Comparison of ENCODE assay signal across 16 cellular contexts in the genomic region with DNA sequence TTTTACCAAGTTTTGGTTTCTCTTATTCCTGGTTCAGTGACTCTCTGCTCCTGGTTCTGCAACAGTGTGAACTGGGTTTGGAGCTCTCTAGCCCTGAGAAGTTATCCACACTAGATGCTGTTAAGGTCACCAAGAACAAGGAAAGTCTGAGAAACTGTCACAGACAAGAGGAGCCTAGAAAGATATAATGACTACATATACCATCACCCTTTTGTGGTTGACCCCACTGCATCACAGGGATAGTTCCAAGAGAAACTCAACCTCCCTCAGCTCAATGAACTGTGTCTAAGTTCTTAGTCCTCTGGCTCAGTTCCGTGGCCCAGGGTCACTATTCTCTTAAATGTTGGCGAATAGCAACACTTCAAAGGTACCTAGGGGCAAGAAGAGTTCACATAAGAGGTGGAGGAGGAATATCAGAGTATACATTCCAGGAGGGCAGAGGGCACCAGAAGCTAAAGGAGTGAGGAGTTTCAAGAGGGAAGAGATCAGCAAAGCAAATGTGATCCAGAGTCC.
DNase-seq lines count a peak whose midpoint lies in the region; ATAC-seq, FAIRE-seq and TF ChIP-seq lines count a peak whose summit lies in the region.
"Had no signal": no experiment of that assay in that cellular context is flagged by ENCODE, and none has a peak within 500 bp of the region (broad histone marks: within the 10 kb centered on the region; RNA-seq: fewer than 3 reads in every experiment).

No MANE protein-coding gene starts in this region.

- H3K36me3 Mint-ChIP-seq in endodermal cell (ENCODE audit: low read depth) (no peaks in the 10 kb centered on the region), neural crest cell (ENCODE audit: low read depth) (no peaks in the 10 kb centered on the region)
- H3K36me3 Mint-ChIP-seq: IgD-negative memory B cell had no signal

- H3K27ac Mint-ChIP-seq in endodermal cell (no peak overlapping the region), neural crest cell (ENCODE audit: unreplicated experiment) (peak overlapping the region; percentile 60)
- H3K27ac Mint-ChIP-seq: CD4-positive, alpha-beta memory T cell; IgD-negative memory B cell had no signal

- DNase-seq in GM12891 (ENCODE audit: insufficient read length, low spot score) (no peak), GM18507 (ENCODE audit: extremely low spot score, insufficient read length, low read depth) (no peak), endodermal cell (peak; percentile 7), neural crest cell (ENCODE audit: low read depth, low spot score) (no peak), HPDE6-E6E7 (ENCODE audit: extremely low spot score) (no peak), cerebellar nuclear complex (lab: John Stamatoyannopoulos, UW) (no peak)
- DNase-seq: BE2C; CD4-positive, alpha-beta memory T cell; DMS79; GM23248 had no signal

- FAIRE-seq in GM12891 (lab: Jason Lieb, UNC) (peak; percentile 81), GM18507 (lab: Jason Lieb, UNC) (peak; percentile 65)
- FAIRE-seq: A549, H54 had no signal

- H3K4me1 Mint-ChIP-seq in endodermal cell (no peaks in the 10 kb centered on the region), neural crest cell (peaks cover 3% of the 10 kb centered on the region)
- H3K4me1 Mint-ChIP-seq: CD4-positive, alpha-beta memory T cell had no signal

- H3K4me3 ChIP-seq in endodermal cell (ENCODE audit: low read length), result no peak overlapping the region
- H3K4me3 ChIP-seq: A549, GM23248 had no signal

- H3K4me3 Mint-ChIP-seq in endodermal cell, result no peak overlapping the region
- H3K4me3 Mint-ChIP-seq in neural crest cell, result no peak overlapping the region
- H3K4me3 Mint-ChIP-seq: CD4-positive, alpha-beta memory T cell; IgD-negative memory B cell had no signal

- H3K27me3 Mint-ChIP-seq in endodermal cell (ENCODE audit: insufficient read depth) (no peaks in the 10 kb centered on the region), neural crest cell (ENCODE audit: low read depth) (no peaks in the 10 kb centered on the region)
- H3K27me3 Mint-ChIP-seq: IgD-negative memory B cell had no signal

- H3K9me3 ChIP-seq in endodermal cell (ENCODE audit: control insufficient read depth, low read length), result no peaks in the 10 kb centered on the region
- H3K9me3 ChIP-seq: A549, BE2C had no signal

- no peak overlapping the region for H3K9ac ChIP-seq in endodermal cell (ENCODE audit: extremely low read depth, low read length, poor library complexity, severe bottlenecking)
- H3K9ac ChIP-seq: GM23248 had no signal

- no peaks in the 10 kb centered on the region for H3K27me3 ChIP-seq in endodermal cell (ENCODE audit: control insufficient read depth, insufficient read depth, low read length, poor library complexity, severe bottlenecking)
- H3K27me3 ChIP-seq: BE2C had no signal

- no peak overlapping the region for H3K27ac ChIP-seq in endodermal cell (ENCODE audit: low read depth, low read length)
- H3K27ac ChIP-seq: A549, C4-2B, GM23248 had no signal

- TF ChIP-seq CTCF in endodermal cell (conservative IDR thresholded peaks at IDR 0.05), result no peak
- no peak for TF ChIP-seq CTCF in neural crest cell (conservative IDR thresholded peaks at IDR 0.05)

- no peak for TF ChIP-seq POLR2A in GM12891 (IDR thresholded peaks at IDR 0.05; ENCODE audit: low read depth, low read length)

- no peaks in the 10 kb centered on the region for H3K36me3 ChIP-seq in endodermal cell (ENCODE audit: control insufficient read depth, insufficient read depth, low read length)
- H3K36me3 ChIP-seq: BE2C had no signal

- H3K9me3 Mint-ChIP-seq in endodermal cell (peaks cover 6% of the 10 kb centered on the region), neural crest cell (no peaks in the 10 kb centered on the region)

- no peaks in the 10 kb centered on the region for H3K4me1 ChIP-seq in endodermal cell (ENCODE audit: control insufficient read depth, insufficient read depth, low read length)
- H3K4me1 ChIP-seq: A549 had no signal

- ATAC-seq in HG03280 (IDR thresholded peaks at IDR 0.05; ENCODE audit: unreplicated experiment), result no peak
- ATAC-seq: A549, HCT116 had no signal

- 83 to 85% methylated on average over 1 to 2 of the region's 2 CpGs for WGBS in endodermal cell (ENCODE audit: insufficient coverage in 1 of 2, insufficient read length in 1 of 2), 2 experiments

TF ChIP-seq in GM12891, 5 proteins besides CTCF, POLR2A, EP300 and RAD21:
- TF ChIP-seq SPI1 (IDR thresholded peaks at IDR 0.05; ENCODE audit: low read depth, low read length) (no peak), POLR2AphosphoS5 (IDR thresholded peaks at IDR 0.05; ENCODE audit: low read depth, low read length) (no peak), PAX5 (IDR thresholded peaks at IDR 0.05; ENCODE audit: insufficient read depth, low read length, severe bottlenecking) (no peak), TAF1 (IDR thresholded peaks at IDR 0.05; ENCODE audit: low read depth, low read length) (no peak), POU2F2 (IDR thresholded peaks at IDR 0.05; ENCODE audit: low read depth, low read length) (no peak)
